ENCODE assay signal across 21 cellular contexts in genomic region chr4:8316911-8317351, GRCh38. TPM values are rescaled to one million over a fixed set of nuclear protein-coding genes. Genes with fewer than 3 reads are reported as not detected.
DNase-seq lines count a peak whose midpoint lies in the region; ATAC-seq and TF ChIP-seq lines count a peak whose summit lies in the region.
"Had no signal": no experiment of that assay in that cellular context is flagged by ENCODE, and none has a peak within 500 bp of the region (broad histone marks: within the 10 kb centered on the region; RNA-seq: fewer than 3 reads in every experiment).

No MANE protein-coding gene starts in this region.

- DNase-seq in activated B cell treated with CpG ODN at 0.5 μM for 24 hours (peak; percentile 7), mesendoderm (no peak), stomach (peak; percentile 18), AG20443 (ENCODE audit: low spot score) (no peak)
- no peak for DNase-seq in CD4-positive, alpha-beta memory T cell
- DNase-seq: activated CD4-positive, alpha-beta T cell treated with anti-CD3 and anti-CD28 coated beads, Interleukin-2, amount 10 ng/mL, durations not matched to agents 24 days and 14 days; activated T-cell treated with anti-CD3 and anti-CD28 coated beads, Interleukin-2, amount 50 U/mL, for 4 hours; C1 segment of cervical spinal cord; DMS53; effector memory CD4-positive, alpha-beta T cell; HCEC 1CT; immature natural killer cell; midbrain; NCI-H1092; nucleus accumbens; PC-3; stimulated activated CD4-positive, alpha-beta T cell treated with anti-CD3 and anti-CD28 coated beads, Interleukin-2, amount 100 ng/mL, for 48 hours had no signal

- ATAC-seq in activated B cell treated with CpG ODN at 0.5 μM for 24 hours (ENCODE audit: low read depth) = no peak
- no peak for ATAC-seq in GM21723 (IDR thresholded peaks at IDR 0.05; ENCODE audit: unreplicated experiment)
- ATAC-seq: activated T-cell treated with anti-CD3 and anti-CD28 coated beads, Interleukin-2, amount 50 U/mL, for 4 hours had no signal

- H3K36me3 ChIP-seq in HUES48 (ENCODE audit: control insufficient read depth, insufficient read depth, low read length) (no peaks in the 10 kb centered on the region), mesendoderm (ENCODE audit: control insufficient read depth, insufficient read depth, low read length) (no peaks in the 10 kb centered on the region), stomach (no peaks in the 10 kb centered on the region)
- H3K36me3 ChIP-seq in CD4-positive, alpha-beta memory T cell (ENCODE audit: insufficient read depth, low read length) = no peaks in the 10 kb centered on the region

- no peaks in the 10 kb centered on the region for H3K27me3 ChIP-seq in HUES48 (ENCODE audit: control insufficient read depth, insufficient read depth, low read length)
- no peaks in the 10 kb centered on the region for H3K27me3 ChIP-seq in mesendoderm (ENCODE audit: insufficient read depth, low read length, poor library complexity)
- no peaks in the 10 kb centered on the region for H3K27me3 ChIP-seq in stomach
- H3K27me3 ChIP-seq in CD4-positive, alpha-beta memory T cell (ENCODE audit: insufficient read depth, low read length) = no peaks in the 10 kb centered on the region

- H2AK5ac ChIP-seq in mesendoderm (ENCODE audit: low read length) = no peak overlapping the region

- TF ChIP-seq POLR2A in stomach (IDR thresholded peaks at IDR 0.05) = no peak

- H3K18ac ChIP-seq in mesendoderm (ENCODE audit: low read length) = no peak overlapping the region

- no peak overlapping the region for H2BK15ac ChIP-seq in mesendoderm (replicated peaks; ENCODE audit: low read depth)

- H3K4me1 ChIP-seq in HUES48 (ENCODE audit: control insufficient read depth, insufficient read depth, low read length) = peaks cover 18% of the 10 kb centered on the region
- H3K4me1 ChIP-seq in mesendoderm (ENCODE audit: control insufficient read depth, low read depth, low read length) = no peaks in the 10 kb centered on the region
- peaks cover 14 to 39% (median 29%) of the 10 kb centered on the region in 4 donors for H3K4me1 ChIP-seq in stomach
- H3K4me1 ChIP-seq in CD4-positive, alpha-beta memory T cell (ENCODE audit: insufficient read depth, low read length) = no peaks in the 10 kb centered on the region

- H3K9me3 ChIP-seq in HUES48 (ENCODE audit: control insufficient read depth, insufficient read depth, low read length) (no peaks in the 10 kb centered on the region), stomach (peaks cover 0 to 7% (median 2%) of the 10 kb centered on the region in 4 donors)
- H3K9me3 ChIP-seq in CD4-positive, alpha-beta memory T cell (ENCODE audit: control insufficient read depth in 1 of 2, low read length in 2 of 2) = no peaks in the 10 kb centered on the region

- no peaks in the 10 kb centered on the region for H3K79me1 ChIP-seq in mesendoderm (ENCODE audit: low read length)

- H3K4me3 Mint-ChIP-seq in activated B cell treated with CpG ODN at 0.5 μM for 24 hours = no peak overlapping the region
- no peak overlapping the region for H3K4me3 Mint-ChIP-seq in CD4-positive, alpha-beta memory T cell
- H3K4me3 Mint-ChIP-seq: activated CD4-positive, alpha-beta T cell treated with anti-CD3 and anti-CD28 coated beads, Interleukin-2, amount 10 ng/mL, durations not matched to agents 24 days and 14 days; activated T-cell treated with anti-CD3 and anti-CD28 coated beads, Interleukin-2, amount 50 U/mL, for 4 hours; central memory CD8-positive, alpha-beta T cell; immature natural killer cell had no signal

- no peak overlapping the region for H3K4me3 ChIP-seq in HUES48 (ENCODE audit: low read depth, low read length)
- H3K4me3 ChIP-seq in mesendoderm (ENCODE audit: low read length) = no peak overlapping the region
- H3K4me3 ChIP-seq in stomach = no peak overlapping the region
- no peak overlapping the region for H3K4me3 ChIP-seq in CD4-positive, alpha-beta memory T cell (ENCODE audit: low read length in 2 of 2)

- CTCF ChIA-PET in activated B cell treated with CpG ODN at 0.5 μM for 24 hours (lab: Charles Lee) = no interaction called here
- CTCF ChIA-PET in CD4-positive, alpha-beta memory T cell (lab: Charles Lee; ENCODE audit: partially characterized antibody) = no interaction called here

- no peak overlapping the region for H3K4me2 ChIP-seq in mesendoderm (ENCODE audit: low read length)
- H3K4me2 ChIP-seq: KMS-11 had no signal

- intact Hi-C loops in activated B cell treated with CpG ODN at 0.5 μM for 24 hours (cut with micrococcal nuclease) = no loop called here
- intact Hi-C loops in stomach (cut with DNase I; ENCODE audit: low total_unique reads) = no loop called here
- intact Hi-C loops in CD4-positive, alpha-beta memory T cell (cut with micrococcal nuclease) = no loop called here

- no peak overlapping the region for H3K23ac ChIP-seq in mesendoderm (ENCODE audit: low read length)

- TF ChIP-seq CTCF in activated B cell treated with CpG ODN at 0.5 μM for 24 hours (IDR thresholded peaks at IDR 0.05) (no peak), stomach (IDR thresholded peaks at IDR 0.05) (no peak)

- no peak overlapping the region for H3K27ac Mint-ChIP-seq in activated B cell treated with CpG ODN at 0.5 μM for 24 hours
- no peak overlapping the region for H3K27ac Mint-ChIP-seq in CD4-positive, alpha-beta memory T cell
- H3K27ac Mint-ChIP-seq: activated CD4-positive, alpha-beta T cell treated with anti-CD3 and anti-CD28 coated beads, Interleukin-2, amount 10 ng/mL, durations not matched to agents 24 days and 14 days; immature natural killer cell had no signal

- POLR2A ChIA-PET in activated B cell treated with CpG ODN at 0.5 μM for 24 hours (lab: Charles Lee) = no interaction called here
- POLR2A ChIA-PET in CD4-positive, alpha-beta memory T cell (lab: Charles Lee; ENCODE audit: partially characterized antibody) = no interaction called here

- H4K8ac ChIP-seq in mesendoderm (ENCODE audit: low read depth, low read length) = no peak overlapping the region

- H2BK120ac ChIP-seq in mesendoderm (ENCODE audit: low read depth, low read length) = no peak overlapping the region

- H3K4ac ChIP-seq in mesendoderm (ENCODE audit: low read depth, low read length) = no peak overlapping the region

- H3K9ac ChIP-seq in HUES48 (ENCODE audit: low read depth, low read length) (no peak overlapping the region), mesendoderm (ENCODE audit: low read length) (no peak overlapping the region)
- H3K9ac ChIP-seq: KMS-11 had no signal

- H3K9me3 Mint-ChIP-seq in activated B cell treated with CpG ODN at 0.5 μM for 24 hours = peaks cover 13% of the 10 kb centered on the region
- H3K9me3 Mint-ChIP-seq in CD4-positive, alpha-beta memory T cell = peaks cover 0 to 15% (median 10%) of the 10 kb centered on the region in 8 donors
- H3K9me3 Mint-ChIP-seq: activated CD4-positive, alpha-beta T cell treated with anti-CD3 and anti-CD28 coated beads, Interleukin-2, amount 10 ng/mL, durations not matched to agents 24 days and 14 days; immature natural killer cell had no signal

- H4K5ac ChIP-seq in mesendoderm (ENCODE audit: low read length) = no peak overlapping the region

- peak overlapping the region; percentile 7 for H3K56ac ChIP-seq in mesendoderm (ENCODE audit: low read length)

- H3K79me2 ChIP-seq in mesendoderm (ENCODE audit: control insufficient read depth, insufficient read depth, low read length) = no peaks in the 10 kb centered on the region

- no peak for TF ChIP-seq EP300 in stomach (IDR thresholded peaks at IDR 0.05)

- no CpG with 5 or more reads among the region's 15 CpGs for WGBS in mesendoderm (ENCODE audit: extremely low coverage, insufficient coverage, low lambda C conversion rate)
- 88 to 91% (median 89%) methylated on average over 14 to 15 of the region's 15 CpGs for whole genome bisulfite sequencing in stomach, 5 donors

- H3K27ac ChIP-seq in HUES48 (ENCODE audit: low read depth, low read length) (peak overlapping the region; percentile 2), mesendoderm (ENCODE audit: low read depth, low read length) (no peak overlapping the region), stomach (peak overlapping the region in 2 of 5 donors; percentile 54 to 63)
- no peak overlapping the region for H3K27ac ChIP-seq in CD4-positive, alpha-beta memory T cell (ENCODE audit: low read depth, low read length)
- H3K27ac ChIP-seq: KMS-11 had no signal

- no peak overlapping the region for H2BK5ac ChIP-seq in mesendoderm (ENCODE audit: low read length)

- no peaks in the 10 kb centered on the region for H3K4me1 Mint-ChIP-seq in activated B cell treated with CpG ODN at 0.5 μM for 24 hours
- no peaks in the 10 kb centered on the region for H3K4me1 Mint-ChIP-seq in CD4-positive, alpha-beta memory T cell
- H3K4me1 Mint-ChIP-seq: activated CD4-positive, alpha-beta T cell treated with anti-CD3 and anti-CD28 coated beads, Interleukin-2, amount 10 ng/mL, durations not matched to agents 24 days and 14 days; central memory CD8-positive, alpha-beta T cell; immature natural killer cell had no signal

- H3K27me3 Mint-ChIP-seq in activated B cell treated with CpG ODN at 0.5 μM for 24 hours = peaks cover 9% of the 10 kb centered on the region
- peaks cover 5 to 7% of the 10 kb centered on the region in 2 donors for H3K27me3 Mint-ChIP-seq in CD4-positive, alpha-beta memory T cell

- no peaks in the 10 kb centered on the region for H3K36me3 Mint-ChIP-seq in activated B cell treated with CpG ODN at 0.5 μM for 24 hours (ENCODE audit: low read depth)
- H3K36me3 Mint-ChIP-seq in CD4-positive, alpha-beta memory T cell = no peaks in the 10 kb centered on the region
- H3K36me3 Mint-ChIP-seq: immature natural killer cell had no signal

RNA-seq across cellular contexts. Expression of gene HTRA3, which starts 47.4 kb away (rescaled TPM):
- not detected in 2 replicates for total RNA-seq in activated B cell treated with CpG ODN at 0.5 μM for 24 hours
- 1.8 TPM for polyA plus RNA-seq in mesendoderm (2013, experiment 1 of 2)
- polyA plus RNA-seq in mesendoderm (2013, experiment 2 of 2) = 1.9 TPM
- total RNA-seq in stomach = 10 to 100 TPM; 15.6 to 26.8 (median 24.6) TPM
- 1 to 10 TPM; 6.6 to 9.9 (median 7.9) TPM for polyA plus RNA-seq in stomach
- not detected for total RNA-seq in CD4-positive, alpha-beta memory T cell
- polyA plus RNA-seq in CD4-positive, alpha-beta memory T cell = not detected
- total RNA-seq: activated CD4-positive, alpha-beta T cell treated with anti-CD3 and anti-CD28 coated beads, Interleukin-2, amount 10 ng/mL, durations not matched to agents 24 days and 14 days; activated T-cell treated with anti-CD3 and anti-CD28 coated beads, Interleukin-2, amount 50 U/mL, for 4 hours had no signal
- polyA plus RNA-seq: immature natural killer cell had no signal

Comparison
In these comparisons a context has a peak if more than half of its experiments do, and no peak if none do; other contexts are left out.
1. DNase-seq: peak in activated B cell treated with CpG ODN at 0.5 μM for 24 hours (single experiment) and stomach (single experiment); none in mesendoderm (single experiment), CD4-positive, alpha-beta memory T cell (0 of 5) and AG20443 (single experiment).
2. RNA of gene HTRA3, which starts 47.4 kb away (total RNA-seq): 15.6 to 26.8 TPM in stomach; not detected in activated B cell treated with CpG ODN at 0.5 μM for 24 hours and not detected in CD4-positive, alpha-beta memory T cell; every median in the first group is over 10 times any median in the second.